ENCODE assay signal across 8 cellular contexts in genomic region chr1:15835741-15836510, GRCh38. TPM values are rescaled to one million over a fixed set of nuclear protein-coding genes. Genes with fewer than 3 reads are reported as not detected.
DNase-seq lines count a peak whose midpoint lies in the region; ATAC-seq and TF ChIP-seq lines count a peak whose summit lies in the region.

No MANE protein-coding gene starts in this region.

- H3K27me3 ChIP-seq in KMS-11 (ENCODE audit: insufficient read depth, low read depth) (no peaks in the 10 kb centered on the region), esophagus (ENCODE audit: control insufficient read depth in 1 of 2, insufficient read depth in 2 of 2, low read length in 2 of 2) (no peaks in the 10 kb centered on the region), mucosa of rectum (ENCODE audit: control insufficient read depth in 2 of 2, insufficient read depth in 2 of 2, low read length in 2 of 2) (no peaks in the 10 kb centered on the region)

- no peaks in the 10 kb centered on the region for H3K9me3 ChIP-seq in esophagus (ENCODE audit: control insufficient read depth in 2 of 2, insufficient read depth in 1 of 2, low read depth in 1 of 2, low read length in 1 of 2)
- no peaks in the 10 kb centered on the region for H3K9me3 ChIP-seq in mucosa of rectum (ENCODE audit: control insufficient read depth in 2 of 2, low read length in 2 of 2)

- no peaks in the 10 kb centered on the region for H4K20me1 ChIP-seq in KMS-11 (ENCODE audit: insufficient read depth)

- H3K4me3 ChIP-seq in KMS-11 (IDR thresholded peaks at IDR 0.05; ENCODE audit: insufficient read depth, low read depth, low read length) (peak overlapping the region; percentile 8), esophagus (ENCODE audit: low read depth in 1 of 2, low read length in 2 of 2) (peak overlapping the region; percentile 62 to 68), mucosa of rectum (ENCODE audit: low read length in 2 of 2) (peak overlapping the region; percentile 75 to 93)

- no peaks in the 10 kb centered on the region for H3K36me3 ChIP-seq in KMS-11 (ENCODE audit: insufficient read depth)
- no peaks in the 10 kb centered on the region for H3K36me3 ChIP-seq in esophagus (ENCODE audit: control insufficient read depth in 2 of 2, insufficient read depth in 2 of 2, low read length in 1 of 2)
- no peaks in the 10 kb centered on the region for H3K36me3 ChIP-seq in mucosa of rectum (ENCODE audit: control insufficient read depth in 2 of 2, insufficient read depth in 2 of 2, low read length in 2 of 2)

- no peak for TF ChIP-seq CTCF in KMS-11 (conservative IDR thresholded peaks at IDR 0.05; ENCODE audit: low read depth, low read length)

- ATAC-seq in GM21717 (IDR thresholded peaks at IDR 0.05; ENCODE audit: unreplicated experiment), result peak; percentile 42

- WGBS in esophagus, 2 donors, result 1 to 2% methylated on average over 66 of the region's 66 CpGs

- H3K27ac ChIP-seq in KMS-11, result peak overlapping the region; percentile 97
- peak overlapping the region; percentile 100 for H3K27ac ChIP-seq in esophagus (ENCODE audit: low read depth in 2 of 2, low read length in 1 of 2)
- H3K27ac ChIP-seq in mucosa of rectum (ENCODE audit: low read depth in 2 of 2, low read length in 2 of 2), result peak overlapping the region; percentile 98 to 100

- peak overlapping the region; percentile 76 for H3K4me2 ChIP-seq in KMS-11

- H3K9ac ChIP-seq in KMS-11 (peak overlapping the region; percentile 95), mucosa of rectum (ENCODE audit: low read depth in 1 of 2, low read length in 2 of 2) (peak overlapping the region; percentile 92 to 99)

- H2AFZ ChIP-seq in KMS-11 (ENCODE audit: low read depth), result peak overlapping the region; percentile 64

- peak; percentile 98 for DNase-seq in DMS153 (lab: John Stamatoyannopoulos, UW)
- peak; percentile 99 to 100 for DNase-seq in activated T-cell treated with anti-CD3 and anti-CD28 coated beads, Interleukin-2, amount 50 U/mL, for 48 hours
- DNase-seq in stimulated activated CD8-positive, alpha-beta memory T cell treated with anti-CD3 and anti-CD28 coated beads, Interleukin-4, amount 100 ng/mL, for 24 hours (ENCODE audit: low read depth), result peak; percentile 99

- H3K79me2 ChIP-seq in KMS-11 (ENCODE audit: insufficient read depth, low read depth), result peaks cover 18% of the 10 kb centered on the region

- H3K4me1 ChIP-seq in KMS-11 (ENCODE audit: low read depth, poor library complexity, severe bottlenecking), result peaks cover 12% of the 10 kb centered on the region
- H3K4me1 ChIP-seq in esophagus (ENCODE audit: control insufficient read depth in 2 of 2, insufficient read depth in 2 of 2, low read length in 1 of 2), result peaks cover 0 to 2% of the 10 kb centered on the region in 2 donors
- peaks cover 9 to 10% of the 10 kb centered on the region in 2 donors for H3K4me1 ChIP-seq in mucosa of rectum (ENCODE audit: control insufficient read depth in 2 of 2, insufficient read depth in 2 of 2, low read length in 2 of 2)

TF ChIP-seq in PFSK-1, 5 proteins besides CTCF, POLR2A, EP300 and RAD21:
- TF ChIP-seq SIN3A (IDR thresholded peaks at IDR 0.05; ENCODE audit: borderline replicate concordance, insufficient read depth, low read length) (no peak), REST (IDR thresholded peaks at IDR 0.05; ENCODE audit: insufficient read depth in 1 of 2, low read depth in 2 of 2, low read length in 2 of 2) (no peak), FOXP2 (optimal IDR thresholded peaks at IDR 0.05; ENCODE audit: borderline replicate concordance, extremely low read depth, extremely low read length, insufficient read depth) (peak; percentile 86), POLR2AphosphoS5 (IDR thresholded peaks at IDR 0.05; ENCODE audit: low read depth, low read length) (peak; percentile 69), TAF1 (IDR thresholded peaks at IDR 0.05; ENCODE audit: borderline replicate concordance, insufficient read depth, low read length) (peak; percentile 11; the same call in 1 of the 2 replicates)
TF ChIP-seq in PFSK-1: peak in this region for 3.

RNA-seq across cellular contexts. Expression of gene SPEN, which starts 11.6 kb away (rescaled TPM):
- 28.2 TPM for polyA plus RNA-seq in PFSK-1 (2012; ENCODE audit: insufficient read length, low read depth)
- polyA plus RNA-seq in esophagus, result 10 to 100 TPM; 14.4 to 15.3 TPM

RNA-seq across cellular contexts. Expression of gene UQCRHL, which starts 28.5 kb away (rescaled TPM):
- 1.4 TPM for polyA plus RNA-seq in PFSK-1 (2012; ENCODE audit: insufficient read length, low read depth)
- 1 to 10 TPM; 1.9 to 2.0 TPM for polyA plus RNA-seq in esophagus

Comparison
In these comparisons a context has a peak if more than half of its experiments do, and no peak if none do; other contexts are left out.
1. Peak in every context shown above with its lines: DNase-seq, ATAC-seq, H3K4me3 ChIP-seq and H3K27ac ChIP-seq.
2. H3K4me3 ChIP-seq: peak in every context shown above with its lines; median percentile 84 in mucosa of rectum; 65 in esophagus; 8 in KMS-11.